ENCODE assay signal across 25 cellular contexts in the genomic region with DNA sequence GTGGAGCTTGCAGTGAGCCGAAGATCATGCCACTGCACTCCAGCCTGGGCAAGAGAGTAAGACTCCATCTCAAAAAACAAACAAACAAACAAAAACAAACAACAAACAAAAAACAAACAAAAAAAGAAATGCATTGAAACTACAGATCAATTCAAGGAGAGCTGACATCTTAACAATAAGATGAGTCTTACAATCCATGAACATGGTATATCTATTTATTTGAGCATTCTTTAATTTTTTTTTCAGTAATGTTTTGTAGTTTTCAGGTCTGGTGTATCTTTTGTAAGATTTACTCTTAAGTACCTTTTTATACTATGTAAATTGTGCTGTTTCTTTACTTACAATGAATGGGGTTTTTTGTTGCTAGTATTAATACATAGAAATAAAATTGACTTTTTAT.
"Had no signal": no experiment of that assay in that cellular context is flagged by ENCODE, and none has a peak within 500 bp of the region (broad histone marks: within the 10 kb centered on the region; RNA-seq: fewer than 3 reads in every experiment).

No MANE protein-coding gene starts in this region.

- H3K4me3 ChIP-seq: colonic mucosa, esophagus muscularis mucosa, heart right ventricle, left ventricle myocardium inferior, lower lobe of right lung, mucosa of descending colon had no signal

- H3K27ac ChIP-seq: colonic mucosa, esophagus muscularis mucosa, foreskin keratinocyte, heart right ventricle, left ventricle myocardium inferior, lower lobe of right lung had no signal

- H3K27ac Mint-ChIP-seq: dendritic cell treated with granulocyte-macrophage colony-stimulating factor and Interleukin-4, amounts not matched to agents 40 ng/mL and 50 ng/mL, for 4 days; effector memory CD8-positive, alpha-beta T cell; endodermal cell; mesothelial cell of epicardium; naive B cell; naive thymus-derived CD8-positive, alpha-beta T cell had no signal

- DNase-seq: colonic mucosa; cortex of kidney; effector CD8-positive, alpha-beta T cell; effector memory CD8-positive, alpha-beta T cell; endodermal cell; foreskin keratinocyte; glutamatergic neuron; head of caudate nucleus; heart right ventricle; hippocampal formation; islet precursor cell; kidney; kidney glomerular epithelial cell; left colon; left ventricle myocardium inferior; lower lobe of right lung; mesenchymal stem cell; mucosa of descending colon; naive B cell; naive thymus-derived CD8-positive, alpha-beta T cell had no signal

- H3K4me1 Mint-ChIP-seq: naive B cell; naive thymus-derived CD8-positive, alpha-beta T cell had no signal

- ATAC-seq: effector memory CD8-positive, alpha-beta T cell; foreskin keratinocyte; heart right ventricle; left colon; left lobe of liver; lower lobe of right lung; mucosa of descending colon; naive thymus-derived CD8-positive, alpha-beta T cell had no signal

- H3K36me3 Mint-ChIP-seq: naive B cell had no signal

- H3K36me3 ChIP-seq: colonic mucosa, esophagus muscularis mucosa, heart right ventricle, left ventricle myocardium inferior, lower lobe of right lung had no signal

- H3K4me1 ChIP-seq: colonic mucosa, esophagus muscularis mucosa, heart right ventricle, left ventricle myocardium inferior, lower lobe of right lung had no signal

- FAIRE-seq: endothelial cell of umbilical vein had no signal

- H3K27me3 ChIP-seq: colonic mucosa, esophagus muscularis mucosa, foreskin keratinocyte had no signal

- H3K9me3 ChIP-seq: colonic mucosa, mucosa of descending colon had no signal

- H3K4me3 Mint-ChIP-seq: dendritic cell treated with granulocyte-macrophage colony-stimulating factor and Interleukin-4, amounts not matched to agents 40 ng/mL and 50 ng/mL, for 4 days; effector memory CD8-positive, alpha-beta T cell; endodermal cell; mesothelial cell of epicardium; naive B cell; naive thymus-derived CD8-positive, alpha-beta T cell had no signal
